In the genomic region with DNA sequence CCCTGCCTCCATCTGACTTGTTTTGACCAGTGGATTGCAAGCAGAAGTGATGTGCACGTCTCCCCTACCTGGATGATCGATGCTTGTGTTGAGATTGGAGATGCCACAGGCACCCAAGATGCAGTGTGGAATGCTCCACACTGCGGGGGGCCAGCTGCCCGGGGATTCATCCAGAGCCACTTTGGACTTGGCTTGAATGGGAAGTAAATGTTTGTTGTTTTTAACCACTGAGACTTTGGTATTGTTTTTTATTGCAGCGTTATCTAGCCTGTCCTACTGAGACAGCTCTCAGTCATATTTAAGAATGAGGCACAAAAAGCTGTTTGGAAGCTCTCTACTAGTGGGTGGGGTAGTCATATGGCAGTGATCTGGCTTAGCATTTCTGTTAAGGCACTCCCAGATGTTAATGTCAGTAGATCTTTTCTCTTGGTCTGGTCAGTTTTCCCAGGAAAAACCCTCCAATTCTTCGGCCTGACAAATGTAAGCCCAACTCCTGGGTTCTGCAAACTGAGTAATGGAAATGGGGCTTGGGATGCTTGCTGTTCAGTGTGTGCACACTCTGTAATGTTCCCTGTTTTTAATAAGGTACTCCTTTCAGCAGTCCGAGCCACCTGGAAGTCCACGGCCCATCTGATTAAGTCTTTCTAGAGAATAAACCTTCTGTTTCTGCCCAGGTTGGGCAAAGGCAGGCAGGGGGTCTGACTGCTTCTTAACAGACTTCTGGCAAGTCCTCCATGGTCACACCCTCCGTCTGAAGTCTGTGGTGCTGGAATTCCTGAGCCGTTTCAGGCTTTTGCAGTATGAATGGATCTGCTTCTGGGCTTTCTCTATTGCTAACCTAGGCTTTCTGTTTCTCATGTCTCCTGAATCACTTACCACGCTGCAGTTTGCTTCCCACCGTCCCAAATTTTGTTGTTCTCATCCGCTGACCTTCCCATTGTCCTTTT, we compare ENCODE assay signal across 15 cellular contexts.
DNase-seq lines count a peak whose midpoint lies in the region; ATAC-seq and TF ChIP-seq lines count a peak whose summit lies in the region.
"Had no signal": no experiment of that assay in that cellular context is flagged by ENCODE, and none has a peak within 500 bp of the region (broad histone marks: within the 10 kb centered on the region; RNA-seq: fewer than 3 reads in every experiment).

No MANE protein-coding gene starts in this region.

- POLR2A ChIA-PET in HEK293 (lab: Yijun Ruan, JAX): no interaction called here

- H3K27ac ChIP-seq in HEK293 (ENCODE audit: extremely low read depth, low read depth, low read length) (peak overlapping the region; percentile 47; the same call in 1 of the 2 replicates), hepatocyte (peak overlapping the region; percentile 4)
- H3K27ac ChIP-seq: colonic mucosa had no signal

- no peaks in the 10 kb centered on the region for H3K4me1 Mint-ChIP-seq in effector memory CD8-positive, alpha-beta T cell (ENCODE audit: low read depth in 2 of 2)

- H3K9me3 Mint-ChIP-seq in effector memory CD8-positive, alpha-beta T cell: no peaks in the 10 kb centered on the region

- peaks cover 68% of the 10 kb centered on the region for H3K79me2 ChIP-seq in hepatocyte

- H3K27me3 ChIP-seq in hepatocyte: no peaks in the 10 kb centered on the region
- H3K27me3 ChIP-seq: colonic mucosa, heart right ventricle had no signal

- ATAC-seq in sciatic nerve (peak; percentile 56), HG02642 (IDR thresholded peaks at IDR 0.05; ENCODE audit: poor library complexity, unreplicated experiment) (no peak), GM21529 (IDR thresholded peaks at IDR 0.05; ENCODE audit: unreplicated experiment) (no peak)
- ATAC-seq in activated CD4-positive, CD25-positive, alpha-beta regulatory T cell treated with anti-CD3 and anti-CD28 coated beads, Interleukin-2, amount 50 U/mL, for 24 hours: no peak
- no peak for ATAC-seq in effector memory CD8-positive, alpha-beta T cell (replicated peaks)
- ATAC-seq: T-helper 17 cell had no signal

- in situ Hi-C loops in astrocyte of the cerebellum (cut with HindIII; ENCODE audit: low sequenced_read_pairs): no loop called here

- H3K4me1 ChIP-seq in HEK293 (ENCODE audit: control insufficient read depth, insufficient read depth, low read length) (peaks cover 25% of the 10 kb centered on the region), hepatocyte (ENCODE audit: insufficient read depth) (peaks cover 34% of the 10 kb centered on the region)
- H3K4me1 ChIP-seq: colonic mucosa had no signal

- H3K36me3 Mint-ChIP-seq in effector memory CD8-positive, alpha-beta T cell (ENCODE audit: insufficient read depth): no peaks in the 10 kb centered on the region

- H3K9me2 ChIP-seq in hepatocyte (replicated peaks; ENCODE audit: insufficient read depth): no peaks in the 10 kb centered on the region

- no peaks in the 10 kb centered on the region for H4K20me1 ChIP-seq in hepatocyte (ENCODE audit: insufficient read depth, poor library complexity, severe bottlenecking)

- H3K27me3 Mint-ChIP-seq in effector memory CD8-positive, alpha-beta T cell: peaks cover 0 to 19% of the 10 kb centered on the region in 2 donors

- no peak overlapping the region for H3K4me3 ChIP-seq in HEK293 (ENCODE audit: low read depth, low read length)
- no peak overlapping the region for H3K4me3 ChIP-seq in astrocyte of the cerebellum (ENCODE audit: low read depth, low read length)
- no peak overlapping the region for H3K4me3 ChIP-seq in hepatocyte
- H3K4me3 ChIP-seq: colonic mucosa, heart right ventricle had no signal

- H3K36me3 ChIP-seq in HEK293 (ENCODE audit: control insufficient read depth in 2 of 2, insufficient read depth in 1 of 2, low read length in 2 of 2) (no peaks in the 10 kb centered on the region), hepatocyte (replicated peaks; ENCODE audit: insufficient read depth, low read depth) (no peaks in the 10 kb centered on the region)
- H3K36me3 ChIP-seq: colonic mucosa, heart right ventricle had no signal

- CTCF ChIA-PET in HEK293 (lab: Yijun Ruan, JAX): interaction anchor here (0.6 to 1.2 kb wide), 3 partner anchors 12 to 83 kb away, joined by 3 read pairs; no protein-coding TSS in a partner anchor

- 53% methylated on average over 13 of the region's 13 CpGs for WGBS in hepatocyte (ENCODE audit: low lambda C conversion rate, missing lambda C conversion rate)

- no peak overlapping the region for H3K4me3 Mint-ChIP-seq in effector memory CD8-positive, alpha-beta T cell
- H3K4me3 Mint-ChIP-seq: T-helper 17 cell had no signal

- no peak overlapping the region for H2AFZ ChIP-seq in hepatocyte

- DNase-seq in astrocyte of the cerebellum (ENCODE audit: low read depth) (peak; percentile 47), hepatocyte (ENCODE audit: low spot score) (no peak), sciatic nerve (ENCODE audit: low spot score) (no peak)
- no peak for DNase-seq in effector memory CD8-positive, alpha-beta T cell
- DNase-seq: activated CD4-positive, alpha-beta T cell treated with anti-CD3 and anti-CD28 coated beads, Interleukin-2, amount 50 U/mL, for 48 hours; activated gamma-delta T cell; colonic mucosa; DMS53; heart right ventricle; MM.1S; T-helper 17 cell had no signal

- intact Hi-C loops in sciatic nerve (cut with DNase I): no loop called here

- no peak for TF ChIP-seq CTCF in HEK293 (tag by site-specific recombination; IDR thresholded peaks at IDR 0.05)
- TF ChIP-seq CTCF in astrocyte of the cerebellum (IDR thresholded peaks at IDR 0.05; ENCODE audit: low read depth, low read length, missing control alignments): no peak
- no peak for TF ChIP-seq CTCF in hepatocyte (IDR thresholded peaks at IDR 0.05; ENCODE audit: poor library complexity)

- no peak overlapping the region for H3K4me2 ChIP-seq in hepatocyte

- H3K9me3 ChIP-seq in HEK293 (ENCODE audit: control insufficient read depth, insufficient read depth, low read depth, low read length) (no peaks in the 10 kb centered on the region), hepatocyte (ENCODE audit: low read depth) (no peaks in the 10 kb centered on the region)
- H3K9me3 ChIP-seq: colonic mucosa, heart right ventricle had no signal

- H3K27ac Mint-ChIP-seq in effector memory CD8-positive, alpha-beta T cell: no peak overlapping the region
- H3K27ac Mint-ChIP-seq: T-helper 17 cell had no signal

TF ChIP-seq in HEK293, 187 proteins besides CTCF, POLR2A, EP300 and RAD21 (continues in another document):
- TF ChIP-seq SCRT1 (tag by site-specific recombination; IDR thresholded peaks at IDR 0.05; ENCODE audit: borderline replicate concordance): peak; percentile 66; the same call in 1 of the 2 replicates
- TF ChIP-seq, protein P1, sequence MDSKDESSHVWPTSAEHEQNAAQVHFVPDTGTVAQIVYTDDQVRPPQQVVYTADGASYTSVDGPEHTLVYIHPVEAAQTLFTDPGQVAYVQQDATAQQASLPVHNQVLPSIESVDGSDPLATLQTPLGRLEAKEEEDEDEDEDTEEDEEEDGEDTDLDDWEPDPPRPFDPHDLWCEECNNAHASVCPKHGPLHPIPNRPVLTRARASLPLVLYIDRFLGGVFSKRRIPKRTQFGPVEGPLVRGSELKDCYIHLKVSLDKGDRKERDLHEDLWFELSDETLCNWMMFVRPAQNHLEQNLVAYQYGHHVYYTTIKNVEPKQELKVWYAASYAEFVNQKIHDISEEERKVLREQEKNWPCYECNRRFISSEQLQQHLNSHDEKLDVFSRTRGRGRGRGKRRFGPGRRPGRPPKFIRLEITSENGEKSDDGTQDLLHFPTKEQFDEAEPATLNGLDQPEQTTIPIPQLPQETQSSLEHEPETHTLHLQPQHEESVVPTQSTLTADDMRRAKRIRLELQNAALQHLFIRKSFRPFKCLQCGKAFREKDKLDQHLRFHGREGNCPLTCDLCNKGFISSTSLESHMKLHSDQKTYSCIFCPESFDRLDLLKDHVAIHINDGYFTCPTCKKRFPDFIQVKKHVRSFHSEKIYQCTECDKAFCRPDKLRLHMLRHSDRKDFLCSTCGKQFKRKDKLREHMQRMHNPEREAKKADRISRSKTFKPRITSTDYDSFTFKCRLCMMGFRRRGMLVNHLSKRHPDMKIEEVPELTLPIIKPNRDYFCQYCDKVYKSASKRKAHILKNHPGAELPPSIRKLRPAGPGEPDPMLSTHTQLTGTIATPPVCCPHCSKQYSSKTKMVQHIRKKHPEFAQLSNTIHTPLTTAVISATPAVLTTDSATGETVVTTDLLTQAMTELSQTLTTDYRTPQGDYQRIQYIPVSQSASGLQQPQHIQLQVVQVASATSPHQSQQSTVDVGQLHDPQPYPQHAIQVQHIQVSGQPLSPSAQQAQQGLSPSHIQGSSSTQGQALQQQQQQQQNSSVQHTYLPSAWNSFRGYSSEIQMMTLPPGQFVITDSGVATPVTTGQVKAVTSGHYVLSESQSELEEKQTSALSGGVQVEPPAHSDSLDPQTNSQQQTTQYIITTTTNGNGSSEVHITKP (tag by site-specific recombination; IDR thresholded peaks at IDR 0.05): peak; percentile 80
- 0 out of 2 replicates have a peak, but pooled peaks have one; percentile 48 for TF ChIP-seq ZNF600 (tag by site-specific recombination; IDR thresholded peaks at IDR 0.05)
- TF ChIP-seq FEZF1 (tag by site-specific recombination; IDR thresholded peaks at IDR 0.05): peak; percentile 93
- TF ChIP-seq, protein P2, sequence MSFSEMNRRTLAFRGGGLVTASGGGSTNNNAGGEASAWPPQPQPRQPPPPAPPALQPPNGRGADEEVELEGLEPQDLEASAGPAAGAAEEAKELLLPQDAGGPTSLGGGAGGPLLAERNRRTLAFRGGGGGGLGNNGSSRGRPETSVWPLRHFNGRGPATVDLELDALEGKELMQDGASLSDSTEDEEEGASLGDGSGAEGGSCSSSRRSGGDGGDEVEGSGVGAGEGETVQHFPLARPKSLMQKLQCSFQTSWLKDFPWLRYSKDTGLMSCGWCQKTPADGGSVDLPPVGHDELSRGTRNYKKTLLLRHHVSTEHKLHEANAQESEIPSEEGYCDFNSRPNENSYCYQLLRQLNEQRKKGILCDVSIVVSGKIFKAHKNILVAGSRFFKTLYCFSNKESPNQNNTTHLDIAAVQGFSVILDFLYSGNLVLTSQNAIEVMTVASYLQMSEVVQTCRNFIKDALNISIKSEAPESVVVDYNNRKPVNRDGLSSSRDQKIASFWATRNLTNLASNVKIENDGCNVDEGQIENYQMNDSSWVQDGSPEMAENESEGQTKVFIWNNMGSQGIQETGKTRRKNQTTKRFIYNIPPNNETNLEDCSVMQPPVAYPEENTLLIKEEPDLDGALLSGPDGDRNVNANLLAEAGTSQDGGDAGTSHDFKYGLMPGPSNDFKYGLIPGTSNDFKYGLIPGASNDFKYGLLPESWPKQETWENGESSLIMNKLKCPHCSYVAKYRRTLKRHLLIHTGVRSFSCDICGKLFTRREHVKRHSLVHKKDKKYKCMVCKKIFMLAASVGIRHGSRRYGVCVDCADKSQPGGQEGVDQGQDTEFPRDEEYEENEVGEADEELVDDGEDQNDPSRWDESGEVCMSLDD (tag by site-specific recombination; IDR thresholded peaks at IDR 0.05): no peak
- TF ChIP-seq ZNF302 (tag by site-specific recombination; IDR thresholded peaks at IDR 0.05; ENCODE audit: low read depth): no peak
